21 cellular contexts compared by ENCODE assay signal in the genomic region with DNA sequence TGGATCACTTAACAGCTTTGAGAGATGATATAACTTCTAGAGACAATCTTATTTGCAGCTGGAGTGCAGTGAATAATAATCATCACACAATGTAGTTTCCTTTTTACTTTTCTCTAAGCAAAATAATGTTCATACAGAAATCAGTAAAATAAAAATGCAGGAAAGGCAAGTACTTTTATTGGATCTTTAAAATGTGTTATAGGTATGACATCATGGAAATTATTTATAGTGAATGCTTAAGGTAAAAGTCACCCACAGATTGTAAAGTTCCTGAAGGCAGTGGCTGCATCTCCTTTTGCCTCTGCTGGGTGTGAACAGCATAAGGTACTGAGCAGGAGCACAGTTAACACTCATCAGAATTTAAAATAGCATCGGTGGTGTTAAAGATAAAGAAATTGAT. TPM values are rescaled to one million over a fixed set of nuclear protein-coding genes. Genes with fewer than 3 reads are reported as not detected.
DNase-seq lines count a peak whose midpoint lies in the region; ATAC-seq and TF ChIP-seq lines count a peak whose summit lies in the region.
"Had no signal": no experiment of that assay in that cellular context is flagged by ENCODE, and none has a peak within 500 bp of the region (broad histone marks: within the 10 kb centered on the region; RNA-seq: fewer than 3 reads in every experiment).

No MANE protein-coding gene starts in this region.

- H3K36me3 ChIP-seq in HEK293 (ENCODE audit: control insufficient read depth in 2 of 2, insufficient read depth in 1 of 2, low read length in 2 of 2) = peaks cover 0 to under 1% of the 10 kb centered on the region in 2 experiments; a peak in 1 of 3 replicates
- no peaks in the 10 kb centered on the region for H3K36me3 ChIP-seq in mucosa of descending colon (ENCODE audit: low read depth)
- H3K36me3 ChIP-seq: BLaER1 treated with 17β-estradiol and CSF1 and Interleukin-3, amounts not matched to agents 10 nM and 100 nM had no signal

- no peaks in the 10 kb centered on the region for H3K9me3 ChIP-seq in HEK293 (ENCODE audit: control insufficient read depth, insufficient read depth, low read depth, low read length)
- H3K9me3 ChIP-seq in mucosa of descending colon = no peaks in the 10 kb centered on the region
- H3K9me3 ChIP-seq: BLaER1 treated with 17β-estradiol and CSF1 and Interleukin-3, amounts not matched to agents 10 nM and 100 nM; Caco-2 had no signal

- H3K9me3 Mint-ChIP-seq in glutamatergic neuron (ENCODE audit: unreplicated experiment) = peaks cover 2% of the 10 kb centered on the region
- H3K9me3 Mint-ChIP-seq: CD4-positive, alpha-beta T cell; CD8-positive, alpha-beta T cell had no signal

- no peak overlapping the region for H3K4me3 ChIP-seq in HEK293 (ENCODE audit: low read depth, low read length)
- no peak overlapping the region for H3K4me3 ChIP-seq in mucosa of descending colon
- H3K4me3 ChIP-seq: BLaER1 treated with 17β-estradiol and CSF1 and Interleukin-3, amounts not matched to agents 10 nM and 100 nM; GM12878 had no signal

- ATAC-seq in HG02642 (IDR thresholded peaks at IDR 0.05; ENCODE audit: poor library complexity, unreplicated experiment) (no peak), mucosa of descending colon (no peak)
- ATAC-seq: CD8-positive, alpha-beta T cell; GM12878 had no signal

- intact Hi-C loops in mucosa of descending colon (cut with DNase I, micrococcal nuclease) = no loop called here

- POLR2A ChIA-PET in HEK293 (lab: Yijun Ruan, JAX) = no interaction called here

- peaks cover 7% of the 10 kb centered on the region for H3K27me3 Mint-ChIP-seq in glutamatergic neuron (ENCODE audit: unreplicated experiment)
- H3K27me3 Mint-ChIP-seq: B cell; CD4-positive, alpha-beta T cell had no signal

- no peak overlapping the region for H3K4me3 Mint-ChIP-seq in glutamatergic neuron (ENCODE audit: unreplicated experiment)
- H3K4me3 Mint-ChIP-seq: B cell; CD4-positive, alpha-beta T cell; CD8-positive, alpha-beta T cell had no signal

- CTCF ChIA-PET in HEK293 (lab: Yijun Ruan, JAX) = no interaction called here

- no peaks in the 10 kb centered on the region for H3K36me3 Mint-ChIP-seq in glutamatergic neuron (ENCODE audit: unreplicated experiment)

- DNase-seq in EH (ENCODE audit: low read depth) (peak; percentile 8), glutamatergic neuron (no peak), RKO (ENCODE audit: low spot score) (no peak), mucosa of descending colon (no peak)
- no peak for DNase-seq in stimulated activated CD4-positive, alpha-beta T cell treated with anti-CD3 and anti-CD28 coated beads, Interleukin-4, amount 100 ng/mL, for 24 hours
- DNase-seq: 8988T; ACHN; Caco-2; Calu3; CD4-positive, alpha-beta T cell; CD8-positive, alpha-beta T cell; DMS79 treated with DMSO at 0.1 percent for 48 hours; EL; GDM1 had no signal

- no peak overlapping the region for H3K27ac ChIP-seq in HEK293 (ENCODE audit: extremely low read depth, low read depth, low read length)
- H3K27ac ChIP-seq in VCaP = peak overlapping the region; percentile 73
- H3K27ac ChIP-seq: BLaER1 treated with 17β-estradiol and CSF1 and Interleukin-3, amounts not matched to agents 10 nM and 100 nM; C4-2B had no signal

- no peaks in the 10 kb centered on the region for H3K4me1 ChIP-seq in HEK293 (ENCODE audit: control insufficient read depth, insufficient read depth, low read length)
- H3K4me1 ChIP-seq in mucosa of descending colon (ENCODE audit: low read depth) = no peaks in the 10 kb centered on the region
- H3K4me1 ChIP-seq: BLaER1 treated with 17β-estradiol and CSF1 and Interleukin-3, amounts not matched to agents 10 nM and 100 nM; Caco-2 had no signal

- H3K27ac Mint-ChIP-seq in glutamatergic neuron (ENCODE audit: unreplicated experiment) = peak overlapping the region; percentile 22
- H3K27ac Mint-ChIP-seq: B cell; CD4-positive, alpha-beta T cell; CD8-positive, alpha-beta T cell had no signal

- peaks cover 14% of the 10 kb centered on the region for H3K4me1 Mint-ChIP-seq in glutamatergic neuron (ENCODE audit: low read depth, unreplicated experiment)
- H3K4me1 Mint-ChIP-seq: B cell had no signal

- TF ChIP-seq CTCF in HEK293 (tag by site-specific recombination; IDR thresholded peaks at IDR 0.05) (no peak), VCaP (conservative IDR thresholded peaks at IDR 0.05) (no peak), glutamatergic neuron (IDR thresholded peaks at IDR 0.05; ENCODE audit: partially characterized antibody, unreplicated experiment) (no peak), mucosa of descending colon (IDR thresholded peaks at IDR 0.05) (no peak)

TF ChIP-seq in HEK293, 187 proteins besides CTCF, POLR2A, EP300 and RAD21:
- TF ChIP-seq, protein P1, sequence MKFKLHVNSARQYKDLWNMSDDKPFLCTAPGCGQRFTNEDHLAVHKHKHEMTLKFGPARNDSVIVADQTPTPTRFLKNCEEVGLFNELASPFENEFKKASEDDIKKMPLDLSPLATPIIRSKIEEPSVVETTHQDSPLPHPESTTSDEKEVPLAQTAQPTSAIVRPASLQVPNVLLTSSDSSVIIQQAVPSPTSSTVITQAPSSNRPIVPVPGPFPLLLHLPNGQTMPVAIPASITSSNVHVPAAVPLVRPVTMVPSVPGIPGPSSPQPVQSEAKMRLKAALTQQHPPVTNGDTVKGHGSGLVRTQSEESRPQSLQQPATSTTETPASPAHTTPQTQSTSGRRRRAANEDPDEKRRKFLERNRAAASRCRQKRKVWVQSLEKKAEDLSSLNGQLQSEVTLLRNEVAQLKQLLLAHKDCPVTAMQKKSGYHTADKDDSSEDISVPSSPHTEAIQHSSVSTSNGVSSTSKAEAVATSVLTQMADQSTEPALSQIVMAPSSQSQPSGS (tag by site-specific recombination; IDR thresholded peaks at IDR 0.05; ENCODE audit: low read depth) = peak; percentile 63
- TF ChIP-seq, protein P2, sequence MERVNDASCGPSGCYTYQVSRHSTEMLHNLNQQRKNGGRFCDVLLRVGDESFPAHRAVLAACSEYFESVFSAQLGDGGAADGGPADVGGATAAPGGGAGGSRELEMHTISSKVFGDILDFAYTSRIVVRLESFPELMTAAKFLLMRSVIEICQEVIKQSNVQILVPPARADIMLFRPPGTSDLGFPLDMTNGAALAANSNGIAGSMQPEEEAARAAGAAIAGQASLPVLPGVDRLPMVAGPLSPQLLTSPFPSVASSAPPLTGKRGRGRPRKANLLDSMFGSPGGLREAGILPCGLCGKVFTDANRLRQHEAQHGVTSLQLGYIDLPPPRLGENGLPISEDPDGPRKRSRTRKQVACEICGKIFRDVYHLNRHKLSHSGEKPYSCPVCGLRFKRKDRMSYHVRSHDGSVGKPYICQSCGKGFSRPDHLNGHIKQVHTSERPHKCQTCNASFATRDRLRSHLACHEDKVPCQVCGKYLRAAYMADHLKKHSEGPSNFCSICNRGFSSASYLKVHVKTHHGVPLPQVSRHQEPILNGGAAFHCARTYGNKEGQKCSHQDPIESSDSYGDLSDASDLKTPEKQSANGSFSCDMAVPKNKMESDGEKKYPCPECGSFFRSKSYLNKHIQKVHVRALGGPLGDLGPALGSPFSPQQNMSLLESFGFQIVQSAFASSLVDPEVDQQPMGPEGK (tag by site-specific recombination; IDR thresholded peaks at IDR 0.05) = no peak
- TF ChIP-seq SP2 (tag by site-specific recombination; IDR thresholded peaks at IDR 0.05) = no peak

RNA-seq across cellular contexts. Expression of a gene that starts 17.3 kb away (rescaled TPM):
- 1.3 TPM for total RNA-seq in glutamatergic neuron (ENCODE audit: unreplicated experiment)
- 1 to 10 TPM in 1 of 3 donors, under 1 TPM in 2; 0.41 to 1.5 (median 0.41) TPM for total RNA-seq in mucosa of descending colon
- total RNA-seq: B cell had no signal
